Comparison of ENCODE assay signal across 31 cellular contexts in the genomic region with DNA sequence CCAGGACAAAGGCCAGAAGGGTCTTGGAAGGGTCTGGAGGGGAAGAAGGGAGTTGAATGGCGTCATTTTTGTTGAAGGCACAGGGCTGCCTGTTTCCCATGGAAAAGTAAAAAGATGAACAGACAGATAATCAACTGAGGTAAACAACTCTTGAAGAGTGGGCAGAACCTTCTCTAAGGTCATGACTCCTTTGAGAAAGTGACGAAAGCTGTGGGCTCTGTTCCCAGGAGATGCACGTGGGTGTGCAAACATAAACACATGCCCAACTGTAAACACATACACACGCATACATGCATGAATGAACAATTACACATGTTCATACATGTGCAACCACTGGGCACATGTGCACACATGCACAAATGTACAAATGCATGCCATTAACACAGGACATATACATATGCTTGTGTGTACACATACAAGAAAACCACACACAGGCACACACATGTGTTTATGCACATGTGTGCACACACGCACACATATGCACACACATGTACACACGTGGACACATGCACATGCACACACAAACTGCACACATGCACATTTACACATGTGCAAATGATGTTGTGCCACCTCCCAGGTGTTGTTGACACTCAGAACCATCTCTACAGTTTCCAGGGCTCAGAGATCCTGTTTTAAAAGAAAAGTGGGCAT.
DNase-seq lines count a peak whose midpoint lies in the region; ATAC-seq, FAIRE-seq and TF ChIP-seq lines count a peak whose summit lies in the region.
"Had no signal": no experiment of that assay in that cellular context is flagged by ENCODE, and none has a peak within 500 bp of the region (broad histone marks: within the 10 kb centered on the region; RNA-seq: fewer than 3 reads in every experiment).

No MANE protein-coding gene starts in this region.

- peaks cover 0 to 7% (median 4%) of the 10 kb centered on the region in 11 donors for H3K9me3 Mint-ChIP-seq in naive thymus-derived CD4-positive, alpha-beta T cell
- no peaks in the 10 kb centered on the region for H3K9me3 Mint-ChIP-seq in stimulated activated memory B cell treated with anti-CD40 and anti-IgM and Interleukin-4, amounts not matched to agents 10 μg/mL and 1 μg/mL and 100 μg/mL, for 72 hours
- no peaks in the 10 kb centered on the region for H3K9me3 Mint-ChIP-seq in activated T-cell treated with anti-CD3 and anti-CD28 coated beads, Interleukin-2, amount 50 U/mL, for 72 hours
- H3K9me3 Mint-ChIP-seq: activated T-cell treated with anti-CD3 and anti-CD28 coated beads, Interleukin-2, amount 50 U/mL, for 24 hours; mesothelial cell of epicardium had no signal

- POLR2A ChIA-PET in naive thymus-derived CD4-positive, alpha-beta T cell (lab: Charles Lee): no interaction called here

- peak overlapping the region in 8 of 10 donors; percentile 21 to 70 (median 44) for H3K4me3 Mint-ChIP-seq in naive thymus-derived CD4-positive, alpha-beta T cell
- no peak overlapping the region for H3K4me3 Mint-ChIP-seq in stimulated activated memory B cell treated with anti-CD40 and anti-IgM and Interleukin-4, amounts not matched to agents 10 μg/mL and 1 μg/mL and 100 μg/mL, for 72 hours
- no peak overlapping the region for H3K4me3 Mint-ChIP-seq in activated T-cell treated with anti-CD3 and anti-CD28 coated beads, Interleukin-2, amount 50 U/mL, for 72 hours
- H3K4me3 Mint-ChIP-seq: activated CD4-positive, alpha-beta T cell treated with anti-CD3 and anti-CD28 coated beads for 36 hours; activated T-cell treated with anti-CD3 and anti-CD28 coated beads, Interleukin-2, amount 50 U/mL, for 24 hours; IgD-negative memory B cell; mesothelial cell of epicardium; naive B cell had no signal

- H3K4me3 ChIP-seq in BLaER1 treated with 17β-estradiol and CSF1 and Interleukin-3, amounts not matched to agents 10 nM and 100 nM: no peak overlapping the region
- H3K4me3 ChIP-seq in bronchial epithelial cell (ENCODE audit: low read depth, low read length): no peak overlapping the region
- H3K4me3 ChIP-seq in naive thymus-derived CD4-positive, alpha-beta T cell (ENCODE audit: low read length): no peak overlapping the region
- H3K4me3 ChIP-seq in mucosa of descending colon: no peak overlapping the region
- H3K4me3 ChIP-seq: cardiac muscle cell, colonic mucosa, heart left ventricle, tibial nerve had no signal

- H3K9ac ChIP-seq in BLaER1 treated with 17β-estradiol and CSF1 and Interleukin-3, amounts not matched to agents 10 nM and 100 nM: 0 out of 22 replicates have a peak overlapping the region, but pooled peaks of 1 of the 11 experiments have one; percentile 46

- peaks cover 0 to 6% (median 0%) of the 10 kb centered on the region in 5 donors for H3K27me3 Mint-ChIP-seq in naive thymus-derived CD4-positive, alpha-beta T cell
- H3K27me3 Mint-ChIP-seq in stimulated activated memory B cell treated with anti-CD40 and anti-IgM and Interleukin-4, amounts not matched to agents 10 μg/mL and 1 μg/mL and 100 μg/mL, for 72 hours: no peaks in the 10 kb centered on the region
- H3K27me3 Mint-ChIP-seq in activated T-cell treated with anti-CD3 and anti-CD28 coated beads, Interleukin-2, amount 50 U/mL, for 72 hours (ENCODE audit: low read depth): no peaks in the 10 kb centered on the region
- H3K27me3 Mint-ChIP-seq: activated CD4-positive, alpha-beta T cell treated with anti-CD3 and anti-CD28 coated beads for 36 hours; activated T-cell treated with anti-CD3 and anti-CD28 coated beads, Interleukin-2, amount 50 U/mL, for 24 hours; IgD-negative memory B cell; naive B cell had no signal

- peak; percentile 90 for FAIRE-seq in GM12891 (lab: Jason Lieb, UNC)
- peak; percentile 72 for FAIRE-seq in bronchial epithelial cell (lab: Jason Lieb, UNC)
- FAIRE-seq: keratinocyte had no signal

- peaks cover 0 to 22% (median 4%) of the 10 kb centered on the region in 5 donors for H3K36me3 Mint-ChIP-seq in naive thymus-derived CD4-positive, alpha-beta T cell
- no peaks in the 10 kb centered on the region for H3K36me3 Mint-ChIP-seq in stimulated activated memory B cell treated with anti-CD40 and anti-IgM and Interleukin-4, amounts not matched to agents 10 μg/mL and 1 μg/mL and 100 μg/mL, for 72 hours
- H3K36me3 Mint-ChIP-seq in activated T-cell treated with anti-CD3 and anti-CD28 coated beads, Interleukin-2, amount 50 U/mL, for 72 hours (ENCODE audit: insufficient read depth in 2 of 2): no peaks in the 10 kb centered on the region
- H3K36me3 Mint-ChIP-seq: IgD-negative memory B cell, mesothelial cell of epicardium, naive B cell had no signal

- H3K36me3 ChIP-seq in BLaER1 treated with 17β-estradiol and CSF1 and Interleukin-3, amounts not matched to agents 10 nM and 100 nM: no peaks in the 10 kb centered on the region
- H3K36me3 ChIP-seq in bronchial epithelial cell (ENCODE audit: control insufficient read depth, insufficient read depth, low read length) (no peaks in the 10 kb centered on the region), mucosa of descending colon (ENCODE audit: low read depth) (no peaks in the 10 kb centered on the region)
- no peaks in the 10 kb centered on the region for H3K36me3 ChIP-seq in naive thymus-derived CD4-positive, alpha-beta T cell (ENCODE audit: control insufficient read depth in 2 of 3, insufficient read depth in 3 of 3, low read length in 3 of 3)
- H3K36me3 ChIP-seq: cardiac muscle cell, colonic mucosa, heart left ventricle, tibial nerve had no signal

- CTCF ChIA-PET in naive thymus-derived CD4-positive, alpha-beta T cell (lab: Charles Lee): no interaction called here

- H4K20me1 ChIP-seq in BLaER1 treated with 17β-estradiol and CSF1 and Interleukin-3, amounts not matched to agents 10 nM and 100 nM: no peaks in the 10 kb centered on the region

- ATAC-seq in naive thymus-derived CD4-positive, alpha-beta T cell: no peak
- ATAC-seq in stimulated activated memory B cell treated with anti-CD40 and anti-IgM and Interleukin-4, amounts not matched to agents 10 μg/mL and 1 μg/mL and 100 μg/mL, for 72 hours: no peak
- no peak for ATAC-seq in activated T-cell treated with anti-CD3 and anti-CD28 coated beads, Interleukin-2, amount 50 U/mL, for 72 hours (replicated peaks in 1 of 2)
- no peak for ATAC-seq in mucosa of descending colon
- ATAC-seq: activated CD4-positive, alpha-beta T cell treated with anti-CD3 and anti-CD28 coated beads for 36 hours had no signal

- DNase-seq in GM12891 (ENCODE audit: insufficient read length, low spot score) (no peak), bronchial epithelial cell (ENCODE audit: low read depth) (no peak), mucosa of descending colon (no peak)
- DNase-seq in naive thymus-derived CD4-positive, alpha-beta T cell: no peak
- no peak for DNase-seq in activated T-cell treated with anti-CD3 and anti-CD28 coated beads, Interleukin-2, amount 50 U/mL, for 72 hours
- DNase-seq: activated CD4-positive, alpha-beta T cell treated with anti-CD3 and anti-CD28 coated beads for 36 hours; activated CD8-positive, alpha-beta memory T cell treated with anti-CD3 and anti-CD28 coated beads for 24 hours; activated naive CD4-positive, alpha-beta T cell; activated T-cell treated with anti-CD3 and anti-CD28 coated beads, Interleukin-2, amount 50 U/mL, for 24 hours; C1 segment of cervical spinal cord; Caco-2; colonic mucosa; DMS79; effector CD8-positive, alpha-beta T cell; GDM1; naive B cell; NCI-H1092; NCI-H1694; NCI-H446 treated with DMSO at 0.1 percent for 48 hours; SIG-M5; stimulated activated CD4-positive, alpha-beta T cell treated with anti-CD3 and anti-CD28 coated beads, Interleukin-15, amount 100 ng/mL, for 24 hours; stimulated activated CD4-positive, alpha-beta T cell treated with anti-CD3 and anti-CD28 coated beads, Interleukin-4, amount 100 ng/mL, for 4 hours; T-helper 9 cell had no signal

- peak overlapping the region in 5 of 11 experiments; percentile 40 to 94 (median 86); a peak in 6 of 22 replicates for H3K27ac ChIP-seq in BLaER1 treated with 17β-estradiol and CSF1 and Interleukin-3, amounts not matched to agents 10 nM and 100 nM
- no peak overlapping the region for H3K27ac ChIP-seq in naive thymus-derived CD4-positive, alpha-beta T cell (ENCODE audit: low read depth, low read length)
- H3K27ac ChIP-seq: cardiac muscle cell, colonic mucosa, tibial nerve had no signal

- intact Hi-C loops in naive thymus-derived CD4-positive, alpha-beta T cell (cut with micrococcal nuclease): no loop called here
- intact Hi-C loops in mucosa of descending colon (cut with DNase I, micrococcal nuclease): no loop called here

- peaks cover 31 to 97% (median 85%) of the 10 kb centered on the region in 10 experiments for H3K4me1 ChIP-seq in BLaER1 treated with 17β-estradiol and CSF1 and Interleukin-3, amounts not matched to agents 10 nM and 100 nM
- H3K4me1 ChIP-seq in naive thymus-derived CD4-positive, alpha-beta T cell (ENCODE audit: control insufficient read depth in 2 of 2, insufficient read depth in 2 of 2, low read length in 2 of 2): peaks cover 13 to 32% of the 10 kb centered on the region in 2 donors
- peaks cover 3% of the 10 kb centered on the region for H3K4me1 ChIP-seq in mucosa of descending colon (ENCODE audit: low read depth)
- H3K4me1 ChIP-seq: Caco-2, colonic mucosa, tibial nerve had no signal

- H3K4me2 ChIP-seq in BLaER1 treated with 17β-estradiol and CSF1 and Interleukin-3, amounts not matched to agents 10 nM and 100 nM: peak overlapping the region; percentile 12 to 98 (median 81); a peak in 19 of 22 replicates

- H3K27me3 ChIP-seq in BLaER1 treated with 17β-estradiol and CSF1 and Interleukin-3, amounts not matched to agents 10 nM and 100 nM: no peaks in the 10 kb centered on the region
- no peaks in the 10 kb centered on the region for H3K27me3 ChIP-seq in bronchial epithelial cell (ENCODE audit: control insufficient read depth, insufficient read depth, low read length)
- H3K27me3 ChIP-seq in naive thymus-derived CD4-positive, alpha-beta T cell (ENCODE audit: control insufficient read depth in 2 of 2, insufficient read depth in 2 of 2, low read length in 2 of 2): no peaks in the 10 kb centered on the region
- H3K27me3 ChIP-seq: cardiac muscle cell, colonic mucosa, heart left ventricle, tibial nerve had no signal

- TF ChIP-seq POLR2A in GM12891 (IDR thresholded peaks at IDR 0.05; ENCODE audit: low read depth, low read length): no peak

- H3K27ac Mint-ChIP-seq in naive thymus-derived CD4-positive, alpha-beta T cell: peak overlapping the region in 1 of 9 donors; percentile 73
- no peak overlapping the region for H3K27ac Mint-ChIP-seq in stimulated activated memory B cell treated with anti-CD40 and anti-IgM and Interleukin-4, amounts not matched to agents 10 μg/mL and 1 μg/mL and 100 μg/mL, for 72 hours
- no peak overlapping the region for H3K27ac Mint-ChIP-seq in activated T-cell treated with anti-CD3 and anti-CD28 coated beads, Interleukin-2, amount 50 U/mL, for 72 hours
- H3K27ac Mint-ChIP-seq: activated CD4-positive, alpha-beta T cell treated with anti-CD3 and anti-CD28 coated beads for 36 hours; activated T-cell treated with anti-CD3 and anti-CD28 coated beads, Interleukin-2, amount 50 U/mL, for 24 hours; IgD-negative memory B cell; mesothelial cell of epicardium had no signal

- TF ChIP-seq CTCF in bronchial epithelial cell (IDR thresholded peaks at IDR 0.05; ENCODE audit: insufficient read depth, low read length, severe bottlenecking): no peak
- no peak for TF ChIP-seq CTCF in mucosa of descending colon (IDR thresholded peaks at IDR 0.05)

- peaks cover 29 to 77% (median 63%) of the 10 kb centered on the region in 7 donors for H3K4me1 Mint-ChIP-seq in naive thymus-derived CD4-positive, alpha-beta T cell
- peaks cover 35% of the 10 kb centered on the region for H3K4me1 Mint-ChIP-seq in stimulated activated memory B cell treated with anti-CD40 and anti-IgM and Interleukin-4, amounts not matched to agents 10 μg/mL and 1 μg/mL and 100 μg/mL, for 72 hours
- peaks cover 41% of the 10 kb centered on the region for H3K4me1 Mint-ChIP-seq in activated T-cell treated with anti-CD3 and anti-CD28 coated beads, Interleukin-2, amount 50 U/mL, for 72 hours (ENCODE audit: low read depth)

- H3K9me3 ChIP-seq in BLaER1 treated with 17β-estradiol and CSF1 and Interleukin-3, amounts not matched to agents 10 nM and 100 nM (replicated peaks in 1 of 11): peaks cover 0 to 15% (median 6%) of the 10 kb centered on the region in 11 experiments; a peak in 14 of 22 replicates
- peaks cover 0 to 11% (median 0%) of the 10 kb centered on the region in 3 experiments for H3K9me3 ChIP-seq in naive thymus-derived CD4-positive, alpha-beta T cell (ENCODE audit: control insufficient read depth in 2 of 3, low read length in 3 of 3)
- no peaks in the 10 kb centered on the region for H3K9me3 ChIP-seq in mucosa of descending colon
- H3K9me3 ChIP-seq: Caco-2, colonic mucosa had no signal

Comparison
In these comparisons a context has a peak if more than half of its experiments do, and no peak if none do; other contexts are left out.
1. H3K4me3 Mint-ChIP-seq: peak in naive thymus-derived CD4-positive, alpha-beta T cell (8 of 10); none in stimulated activated memory B cell treated with anti-CD40 and anti-IgM and Interleukin-4, amounts not matched to agents 10 μg/mL and 1 μg/mL and 100 μg/mL, for 72 hours (single experiment) and activated T-cell treated with anti-CD3 and anti-CD28 coated beads, Interleukin-2, amount 50 U/mL, for 72 hours (0 of 2).